Comparison of ENCODE assay signal across 1 cellular context in the genomic region with DNA sequence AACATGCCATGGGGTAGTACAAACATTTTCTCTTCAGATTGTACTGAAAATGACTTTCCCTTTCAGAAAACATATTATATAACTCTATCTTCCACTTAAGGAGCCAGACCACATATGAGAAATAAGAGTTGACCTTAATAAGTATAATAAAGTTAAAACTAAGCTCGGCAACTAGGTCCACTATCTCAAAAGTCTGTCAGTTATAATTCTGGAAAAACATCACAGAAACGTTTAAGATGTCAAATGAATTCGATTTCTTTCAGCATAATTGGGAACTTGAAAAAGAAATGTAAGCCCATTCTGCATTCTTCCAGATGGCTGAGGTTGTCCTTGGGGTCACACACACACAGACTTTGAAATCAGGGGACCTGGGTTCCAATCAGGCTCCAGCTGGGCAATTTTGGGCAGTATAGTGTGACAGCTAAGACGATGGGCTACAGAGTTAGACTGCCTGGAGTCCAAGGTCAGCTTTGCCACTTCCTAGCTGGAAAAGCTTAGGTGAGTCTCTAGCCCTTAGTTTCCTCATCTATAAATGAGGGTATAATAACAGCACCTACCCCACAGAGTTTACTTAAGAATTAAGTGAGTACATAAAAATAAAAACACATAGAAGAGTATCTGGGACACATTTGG.
TF ChIP-seq lines count a peak whose summit lies in the region.

No MANE protein-coding gene starts in this region.

TF ChIP-seq in IMR-90, 13 proteins besides CTCF, POLR2A, EP300 and RAD21 (continued from another document):
- TF ChIP-seq, protein P1, sequence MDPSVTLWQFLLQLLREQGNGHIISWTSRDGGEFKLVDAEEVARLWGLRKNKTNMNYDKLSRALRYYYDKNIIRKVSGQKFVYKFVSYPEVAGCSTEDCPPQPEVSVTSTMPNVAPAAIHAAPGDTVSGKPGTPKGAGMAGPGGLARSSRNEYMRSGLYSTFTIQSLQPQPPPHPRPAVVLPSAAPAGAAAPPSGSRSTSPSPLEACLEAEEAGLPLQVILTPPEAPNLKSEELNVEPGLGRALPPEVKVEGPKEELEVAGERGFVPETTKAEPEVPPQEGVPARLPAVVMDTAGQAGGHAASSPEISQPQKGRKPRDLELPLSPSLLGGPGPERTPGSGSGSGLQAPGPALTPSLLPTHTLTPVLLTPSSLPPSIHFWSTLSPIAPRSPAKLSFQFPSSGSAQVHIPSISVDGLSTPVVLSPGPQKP (IDR thresholded peaks at IDR 0.05; ENCODE audit: borderline replicate concordance, low read depth, low read length) = no peak
- no peak for TF ChIP-seq MAZ (IDR thresholded peaks at IDR 0.05; ENCODE audit: borderline replicate concordance, low read depth, low read length)
- TF ChIP-seq RFX5 (IDR thresholded peaks at IDR 0.05; ENCODE audit: low read depth, low read length) = no peak
- no peak for TF ChIP-seq MAFK (IDR thresholded peaks at IDR 0.05; ENCODE audit: low read depth, low read length)
